21 cellular contexts compared by ENCODE assay signal in genomic region chr4:172125438-172125837, GRCh38.
"Had no signal": no experiment of that assay in that cellular context is flagged by ENCODE, and none has a peak within 500 bp of the region (broad histone marks: within the 10 kb centered on the region; RNA-seq: fewer than 3 reads in every experiment).

No MANE protein-coding gene starts in this region.

- DNase-seq: activated CD4-positive, alpha-beta T cell treated with anti-CD3 and anti-CD28 coated beads, Interleukin-2, amount 50 U/mL, for 1 hour; activated CD8-positive, alpha-beta T cell treated with anti-CD3 and anti-CD28 coated beads for 36 hours; activated gamma-delta T cell treated with Interleukin-2 at 50 U/mL for 16 hours; activated naive CD8-positive, alpha-beta T cell treated with anti-CD3 and anti-CD28 coated beads, Interleukin-2, amount 50 U/mL, for 24 hours; activated T-cell treated with anti-CD3 and anti-CD28 coated beads, Interleukin-2, amount 50 U/mL, for 4 hours; amygdala; central memory CD4-positive, alpha-beta T cell; head of caudate nucleus; mesenchymal stem cell; natural killer cell; stimulated activated CD4-positive, alpha-beta T cell treated with anti-CD3 and anti-CD28 coated beads, Interleukin-1b, Interleukin-23, amount 100 ng/mL, for 48 hours; stimulated activated CD4-positive, alpha-beta T cell treated with anti-CD3 and anti-CD28 coated beads, Interleukin-4, amount 100 ng/mL, for 4 hours; stimulated activated CD8-positive, alpha-beta memory T cell treated with anti-CD3 and anti-CD28 coated beads, Interleukin-4, amount 100 ng/mL, for 48 hours; stimulated activated naive CD4-positive, alpha-beta T cell; tibial artery; upper lobe of right lung had no signal

- FAIRE-seq: endothelial cell of umbilical vein, TTC549 had no signal

- ATAC-seq: activated CD8-positive, alpha-beta T cell treated with anti-CD3 and anti-CD28 coated beads for 36 hours; activated naive CD8-positive, alpha-beta T cell treated with anti-CD3 and anti-CD28 coated beads, Interleukin-2, amount 50 U/mL, for 24 hours; activated T-cell treated with anti-CD3 and anti-CD28 coated beads, Interleukin-2, amount 50 U/mL, for 4 hours; activated T-helper 17 cell treated with anti-CD3 and anti-CD28 coated beads, Interleukin-2, amount 50 U/mL, for 72 hours; gastroesophageal sphincter; natural killer cell; upper lobe of right lung; WTC11 had no signal
